8 cellular contexts compared by ENCODE assay signal in the genomic region with DNA sequence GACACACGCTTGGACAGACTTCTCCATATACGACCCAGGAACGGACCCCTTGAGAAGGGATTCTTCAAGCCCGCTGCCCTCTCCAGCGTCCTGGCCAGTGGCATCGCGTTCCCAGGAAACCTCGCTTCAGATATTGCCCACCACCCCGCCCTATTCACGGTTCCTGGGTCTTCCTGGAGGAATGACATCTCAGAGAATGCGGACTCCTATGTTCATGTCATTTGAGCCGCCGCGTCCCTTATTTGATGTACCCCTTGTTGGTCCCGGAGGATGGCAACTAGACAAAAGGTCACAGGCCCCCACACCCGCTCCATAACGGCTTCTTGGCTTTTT. TPM values are rescaled to one million over a fixed set of nuclear protein-coding genes. Genes with fewer than 3 reads are reported as not detected.
DNase-seq lines count a peak whose midpoint lies in the region; ATAC-seq and TF ChIP-seq lines count a peak whose summit lies in the region.

No MANE protein-coding gene starts in this region.

- ATAC-seq in GM21786 (IDR thresholded peaks at IDR 0.05; ENCODE audit: unreplicated experiment): no peak
- no peak for ATAC-seq in GM18867 (IDR thresholded peaks at IDR 0.05; ENCODE audit: unreplicated experiment)

- H3K27ac Mint-ChIP-seq in MCF 10A (ENCODE audit: low read depth, unreplicated experiment): peak overlapping the region; percentile 64

- H3K9ac ChIP-seq in HUES6 (ENCODE audit: low read length): peak overlapping the region; percentile 73
- H3K9ac ChIP-seq in mesendoderm (ENCODE audit: low read length): peak overlapping the region; percentile 80

- H2BK15ac ChIP-seq in mesendoderm (replicated peaks; ENCODE audit: low read depth): no peak overlapping the region

- WGBS in mesendoderm (ENCODE audit: extremely low coverage, insufficient coverage, low lambda C conversion rate): no CpG with 5 or more reads among the region's 17 CpGs

- H3K9me3 Mint-ChIP-seq in MCF 10A (ENCODE audit: unreplicated experiment): no peaks in the 10 kb centered on the region

- no peaks in the 10 kb centered on the region for H3K27me3 Mint-ChIP-seq in MCF 10A (ENCODE audit: insufficient read depth, unreplicated experiment)

- peaks cover 33% of the 10 kb centered on the region for H3K4me1 Mint-ChIP-seq in MCF 10A (ENCODE audit: insufficient read depth, unreplicated experiment)

- H3K9me3 ChIP-seq in AG04450 (ENCODE audit: control insufficient read depth, insufficient read depth, low read length) (peaks cover 4% of the 10 kb centered on the region; the same call in 1 of the 2 replicates), HUES6 (ENCODE audit: control insufficient read depth, insufficient read depth, low read depth, low read length) (no peaks in the 10 kb centered on the region), vagina (no peaks in the 10 kb centered on the region)

- intact Hi-C loops in MCF 10A (cut with micrococcal nuclease): no loop called here
- intact Hi-C loops in vagina (cut with DNase I): no loop called here

- peak overlapping the region; percentile 91 for H3K4me3 ChIP-seq in AG04450 (ENCODE audit: low read depth, low read length)
- peak overlapping the region; percentile 71 for H3K4me3 ChIP-seq in HUES6 (ENCODE audit: low read depth, low read length)
- H3K4me3 ChIP-seq in mesendoderm (ENCODE audit: low read length): peak overlapping the region; percentile 57
- peak overlapping the region; percentile 83 to 88 for H3K4me3 ChIP-seq in vagina

- peaks cover 4% of the 10 kb centered on the region for H3K79me1 ChIP-seq in mesendoderm (ENCODE audit: low read length)

- H3K27me3 ChIP-seq in AG04450 (ENCODE audit: control insufficient read depth, insufficient read depth, low read length) (no peaks in the 10 kb centered on the region), HUES6 (ENCODE audit: control insufficient read depth, insufficient read depth, low read length) (peaks cover 34% of the 10 kb centered on the region), mesendoderm (ENCODE audit: insufficient read depth, low read length, poor library complexity) (no peaks in the 10 kb centered on the region), vagina (no peaks in the 10 kb centered on the region)

- H3K79me2 ChIP-seq in mesendoderm (ENCODE audit: control insufficient read depth, insufficient read depth, low read length): peaks cover 2% of the 10 kb centered on the region

- CTCF ChIA-PET in AG04450 (lab: Charles Lee): interaction anchor here (0.6 to 5.8 kb wide), 8 partner anchors 11 to 200 kb away, joined by 3 to 55 read pairs (median 6); a partner anchor contains a TSS
- CTCF ChIA-PET in MCF 10A (lab: Yijun Ruan, JAX): interaction anchor here (0.6 to 5.3 kb wide), 7 partner anchors 11 to 200 kb away, joined by 3 to 51 read pairs (median 5); a partner anchor contains a TSS

- POLR2A ChIA-PET in AG04450 (lab: Yijun Ruan, JAX) (interaction anchor here (0.5 to 1.0 kb wide), 2 partner anchors 158 to 221 kb away, joined by 5 to 6 read pairs; no protein-coding TSS in a partner anchor), MCF 10A (lab: Yijun Ruan, JAX) (interaction anchor here (0.6 to 2.7 kb wide), 14 partner anchors 9 to 696 kb away, joined by 3 to 18 read pairs (median 5); a partner anchor contains a TSS)

- no peak overlapping the region for H3K23ac ChIP-seq in mesendoderm (ENCODE audit: low read length)

- TF ChIP-seq POLR2A in vagina (IDR thresholded peaks at IDR 0.05): no peak

- H3K18ac ChIP-seq in mesendoderm (ENCODE audit: low read length): no peak overlapping the region

- peak overlapping the region; percentile 78 for H3K4me2 ChIP-seq in mesendoderm (ENCODE audit: low read length)

- H3K4me1 ChIP-seq in HUES6 (ENCODE audit: control insufficient read depth, insufficient read depth, low read length): peaks cover 7% of the 10 kb centered on the region
- H3K4me1 ChIP-seq in mesendoderm (ENCODE audit: control insufficient read depth, low read depth, low read length): peaks cover 2% of the 10 kb centered on the region
- H3K4me1 ChIP-seq in vagina: peaks cover 29% of the 10 kb centered on the region

- BruUV-seq in MCF 10A (replicated peaks; lab: Mats Ljungman, UMichigan): no TSS peak

- H3K27ac ChIP-seq in AG04450 (ENCODE audit: low read depth, low read length): no peak overlapping the region
- H3K27ac ChIP-seq in HUES6 (ENCODE audit: low read depth, low read length): no peak overlapping the region
- no peak overlapping the region for H3K27ac ChIP-seq in mesendoderm (ENCODE audit: low read depth, low read length)
- H3K27ac ChIP-seq in vagina: peak overlapping the region; percentile 83

- H2BK5ac ChIP-seq in mesendoderm (ENCODE audit: low read length): no peak overlapping the region

- DNase-seq in AG04450 (ENCODE audit: low read depth, low spot score) (no peak), MCF 10A (ENCODE audit: unreplicated experiment) (no peak), mesendoderm (no peak), vagina (ENCODE audit: extremely low spot score in 2 of 2) (no peak), middle frontal gyrus (ENCODE audit: extremely low spot score, low spot score) (no peak)

- no peak overlapping the region for H4K8ac ChIP-seq in mesendoderm (ENCODE audit: low read depth, low read length)

- no peak overlapping the region for H2AK5ac ChIP-seq in mesendoderm (ENCODE audit: low read length)

- TF ChIP-seq CTCF in AG04450 (IDR thresholded peaks at IDR 0.05; ENCODE audit: low read depth, low read length) (no peak), MCF 10A (IDR thresholded peaks at IDR 0.05; ENCODE audit: unreplicated experiment) (no peak), vagina (IDR thresholded peaks at IDR 0.05) (no peak)

- no peak overlapping the region for H2BK120ac ChIP-seq in mesendoderm (ENCODE audit: low read depth, low read length)

- no peak overlapping the region for H3K4ac ChIP-seq in mesendoderm (ENCODE audit: low read depth, low read length)

- H3K56ac ChIP-seq in mesendoderm (ENCODE audit: low read length): peak overlapping the region; percentile 83

- no peaks in the 10 kb centered on the region for H3K36me3 Mint-ChIP-seq in MCF 10A (ENCODE audit: insufficient read depth, unreplicated experiment)

- H4K5ac ChIP-seq in mesendoderm (ENCODE audit: low read length): no peak overlapping the region

- H3K4me3 Mint-ChIP-seq in MCF 10A (ENCODE audit: unreplicated experiment): peak overlapping the region; percentile 83

- no peaks in the 10 kb centered on the region for H3K36me3 ChIP-seq in HUES6 (ENCODE audit: control insufficient read depth, insufficient read depth, low read length)
- H3K36me3 ChIP-seq in mesendoderm (ENCODE audit: control insufficient read depth, insufficient read depth, low read length): no peaks in the 10 kb centered on the region
- no peaks in the 10 kb centered on the region for H3K36me3 ChIP-seq in vagina

RNA-seq across cellular contexts. Expression of a gene that starts 0.6 kb away (rescaled TPM):
- polyA plus RNA-seq in AG04450 (2011; rRNA removed): 17.7 and 19.9 TPM in 2 replicates
- polyA minus RNA-seq in AG04450 (2011; rRNA and poly(A)+ RNA removed): 19.9 and 24.8 TPM in 2 replicates
- 37.8 and 44.9 TPM in 2 replicates for total RNA-seq in MCF 10A (2022)
- polyA plus RNA-seq in mesendoderm (2013, experiment 1 of 2): 9.4 TPM
- polyA plus RNA-seq in mesendoderm (2013, experiment 2 of 2): 11.3 TPM
- total RNA-seq in vagina: 18.2 TPM
